1 cellular context compared by ENCODE assay signal in the genomic region with DNA sequence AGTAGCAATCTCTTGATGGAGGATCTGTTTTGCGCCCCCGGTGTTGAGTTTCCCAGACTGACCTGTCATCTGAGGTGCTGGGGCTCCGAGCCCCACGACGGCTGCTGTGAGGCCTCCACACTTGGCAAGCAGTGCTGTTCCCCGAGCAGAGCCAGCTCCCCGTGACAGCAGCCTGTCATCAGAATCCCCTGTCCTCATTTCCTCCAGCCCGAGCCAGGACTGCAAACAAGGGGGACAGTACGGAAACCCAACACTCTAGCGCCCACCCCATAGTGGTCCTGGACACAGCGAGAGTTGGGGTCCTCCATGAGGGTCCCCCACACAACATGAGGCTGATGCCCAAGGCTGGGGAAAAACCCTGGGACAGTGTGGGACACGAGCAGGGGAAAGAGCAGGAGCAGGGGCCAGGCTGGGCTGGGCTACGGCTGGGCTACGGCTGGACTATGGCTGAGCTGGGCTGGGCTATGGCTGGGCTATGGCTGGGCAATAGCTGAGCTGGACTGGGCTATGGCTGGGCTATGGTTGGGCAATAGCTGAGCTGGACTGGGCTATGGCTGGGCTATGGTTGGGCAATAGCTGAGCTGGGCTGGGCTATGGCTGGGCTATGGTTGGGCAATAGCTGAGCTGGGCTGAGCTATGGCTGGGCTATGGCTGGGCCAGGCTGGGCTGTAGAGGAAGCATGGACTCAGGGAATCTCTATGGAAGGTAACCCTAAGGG.
TF ChIP-seq lines count a peak whose summit lies in the region.

No MANE protein-coding gene starts in this region.

TF ChIP-seq in HepG2, 621 proteins besides CTCF, POLR2A, EP300 and RAD21 (continued from another document and continues in another):
- TF ChIP-seq, protein P1, sequence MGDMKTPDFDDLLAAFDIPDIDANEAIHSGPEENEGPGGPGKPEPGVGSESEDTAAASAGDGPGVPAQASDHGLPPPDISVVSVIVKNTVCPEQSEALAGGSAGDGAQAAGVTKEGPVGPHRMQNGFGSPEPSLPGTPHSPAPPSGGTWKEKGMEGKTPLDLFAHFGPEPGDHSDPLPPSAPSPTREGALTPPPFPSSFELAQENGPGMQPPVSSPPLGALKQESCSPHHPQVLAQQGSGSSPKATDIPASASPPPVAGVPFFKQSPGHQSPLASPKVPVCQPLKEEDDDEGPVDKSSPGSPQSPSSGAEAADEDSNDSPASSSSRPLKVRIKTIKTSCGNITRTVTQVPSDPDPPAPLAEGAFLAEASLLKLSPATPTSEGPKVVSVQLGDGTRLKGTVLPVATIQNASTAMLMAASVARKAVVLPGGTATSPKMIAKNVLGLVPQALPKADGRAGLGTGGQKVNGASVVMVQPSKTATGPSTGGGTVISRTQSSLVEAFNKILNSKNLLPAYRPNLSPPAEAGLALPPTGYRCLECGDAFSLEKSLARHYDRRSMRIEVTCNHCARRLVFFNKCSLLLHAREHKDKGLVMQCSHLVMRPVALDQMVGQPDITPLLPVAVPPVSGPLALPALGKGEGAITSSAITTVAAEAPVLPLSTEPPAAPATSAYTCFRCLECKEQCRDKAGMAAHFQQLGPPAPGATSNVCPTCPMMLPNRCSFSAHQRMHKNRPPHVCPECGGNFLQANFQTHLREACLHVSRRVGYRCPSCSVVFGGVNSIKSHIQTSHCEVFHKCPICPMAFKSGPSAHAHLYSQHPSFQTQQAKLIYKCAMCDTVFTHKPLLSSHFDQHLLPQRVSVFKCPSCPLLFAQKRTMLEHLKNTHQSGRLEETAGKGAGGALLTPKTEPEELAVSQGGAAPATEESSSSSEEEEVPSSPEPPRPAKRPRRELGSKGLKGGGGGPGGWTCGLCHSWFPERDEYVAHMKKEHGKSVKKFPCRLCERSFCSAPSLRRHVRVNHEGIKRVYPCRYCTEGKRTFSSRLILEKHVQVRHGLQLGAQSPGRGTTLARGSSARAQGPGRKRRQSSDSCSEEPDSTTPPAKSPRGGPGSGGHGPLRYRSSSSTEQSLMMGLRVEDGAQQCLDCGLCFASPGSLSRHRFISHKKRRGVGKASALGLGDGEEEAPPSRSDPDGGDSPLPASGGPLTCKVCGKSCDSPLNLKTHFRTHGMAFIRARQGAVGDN (CRISPR knock-in tag; IDR thresholded peaks at IDR 0.05) = peak; percentile 60
- TF ChIP-seq ZNF441 (CRISPR knock-in tag; IDR thresholded peaks at IDR 0.05; ENCODE audit: borderline replicate concordance) (no peak), SMYD3 (CRISPR knock-in tag; IDR thresholded peaks at IDR 0.05) (no peak), KDM3A (CRISPR knock-in tag; IDR thresholded peaks at IDR 0.05; ENCODE audit: low read depth) (no peak), XRCC5 (optimal IDR thresholded peaks at IDR 0.05; ENCODE audit: low read length) (peak; percentile 62), NONO (IDR thresholded peaks at IDR 0.05) (no peak), NONO (CRISPR knock-in tag; conservative IDR thresholded peaks at IDR 0.05) (peak; percentile 73; the same call in 1 of the 2 replicates), NR2C2 (CRISPR knock-in tag; IDR thresholded peaks at IDR 0.05; ENCODE audit: borderline replicate concordance) (peak; percentile 40; the same call in 1 of the 2 replicates), ZNF230 (CRISPR knock-in tag; IDR thresholded peaks at IDR 0.05) (0 out of 2 replicates have a peak, but pooled peaks have one; percentile 30), FIP1L1 (IDR thresholded peaks at IDR 0.05; ENCODE audit: borderline replicate concordance, insufficient read depth, low read depth, low read length) (no peak), TCF7 (IDR thresholded peaks at IDR 0.05; ENCODE audit: low read depth) (no peak), JUND (CRISPR knock-in tag; IDR thresholded peaks at IDR 0.05) (peak; percentile 70; the same call in 1 of the 2 replicates), TBL1XR1 (IDR thresholded peaks at IDR 0.05; ENCODE audit: borderline replicate concordance, low read length, partially characterized antibody) (peak; percentile 95), KDM6A (CRISPR knock-in tag; IDR thresholded peaks at IDR 0.05; ENCODE audit: low read depth) (no peak), BRD4 (CRISPR knock-in tag; IDR thresholded peaks at IDR 0.05) (no peak), HDAC1 (CRISPR knock-in tag; IDR thresholded peaks at IDR 0.05) (0 out of 2 replicates have a peak, but pooled peaks have one; percentile 51), ZFX (CRISPR knock-in tag; IDR thresholded peaks at IDR 0.05; ENCODE audit: low read depth) (no peak), MAFK (conservative IDR thresholded peaks at IDR 0.05 in 1 of 2, IDR thresholded peaks at IDR 0.05 in 1 of 2; ENCODE audit: low read length in 2 of 2) (peak in 1 of 2 experiments; percentile 74; a peak in 2 of 4 replicates), HNF4G (IDR thresholded peaks at IDR 0.05; ENCODE audit: borderline replicate concordance, low read depth, low read length) (no peak), HNF4G (CRISPR knock-in tag; IDR thresholded peaks at IDR 0.05; ENCODE audit: borderline replicate concordance, low read depth) (peak; percentile 17; the same call in 1 of the 2 replicates), HNRNPL (IDR thresholded peaks at IDR 0.05; ENCODE audit: low read depth, low read length) (0 out of 2 replicates have a peak, but pooled peaks have one; percentile 52), ZBTB8A (CRISPR knock-in tag; IDR thresholded peaks at IDR 0.05; ENCODE audit: borderline replicate concordance, low read depth) (peak; percentile 83; the same call in 1 of the 2 replicates), ZNF343 (CRISPR knock-in tag; IDR thresholded peaks at IDR 0.05) (peak; percentile 24; the same call in 1 of the 2 replicates), ZNF598 (CRISPR knock-in tag; IDR thresholded peaks at IDR 0.05; ENCODE audit: borderline replicate concordance) (0 out of 2 replicates have a peak, but pooled peaks have one; percentile 36), YY1 (IDR thresholded peaks at IDR 0.05; ENCODE audit: insufficient read depth, insufficient replicate concordance, low read depth, low read length) (peak; percentile 55), ZNF644 (CRISPR knock-in tag; IDR thresholded peaks at IDR 0.05; ENCODE audit: low read depth) (0 out of 2 replicates have a peak, but pooled peaks have one; percentile 14), ZC3H4 (CRISPR knock-in tag; IDR thresholded peaks at IDR 0.05; ENCODE audit: borderline replicate concordance) (no peak), ZFP36 (IDR thresholded peaks at IDR 0.05; ENCODE audit: borderline replicate concordance, low read depth, low read length, partially characterized antibody) (peak; percentile 42), ZNF24 (IDR thresholded peaks at IDR 0.05) (no peak), ZMYM3 (CRISPR knock-in tag; IDR thresholded peaks at IDR 0.05) (peak; percentile 75), HOXA9 (CRISPR knock-in tag; IDR thresholded peaks at IDR 0.05; ENCODE audit: borderline replicate concordance) (0 out of 2 replicates have a peak, but pooled peaks have one; percentile 48), TRIM24 (CRISPR knock-in tag; IDR thresholded peaks at IDR 0.05) (peak; percentile 20; the same call in 1 of the 2 replicates)
- TF ChIP-seq, protein P2, sequence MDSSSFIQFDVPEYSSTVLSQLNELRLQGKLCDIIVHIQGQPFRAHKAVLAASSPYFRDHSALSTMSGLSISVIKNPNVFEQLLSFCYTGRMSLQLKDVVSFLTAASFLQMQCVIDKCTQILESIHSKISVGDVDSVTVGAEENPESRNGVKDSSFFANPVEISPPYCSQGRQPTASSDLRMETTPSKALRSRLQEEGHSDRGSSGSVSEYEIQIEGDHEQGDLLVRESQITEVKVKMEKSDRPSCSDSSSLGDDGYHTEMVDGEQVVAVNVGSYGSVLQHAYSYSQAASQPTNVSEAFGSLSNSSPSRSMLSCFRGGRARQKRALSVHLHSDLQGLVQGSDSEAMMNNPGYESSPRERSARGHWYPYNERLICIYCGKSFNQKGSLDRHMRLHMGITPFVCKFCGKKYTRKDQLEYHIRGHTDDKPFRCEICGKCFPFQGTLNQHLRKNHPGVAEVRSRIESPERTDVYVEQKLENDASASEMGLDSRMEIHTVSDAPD (CRISPR knock-in tag; IDR thresholded peaks at IDR 0.05) = peak; percentile 96
- TF ChIP-seq, protein P3, sequence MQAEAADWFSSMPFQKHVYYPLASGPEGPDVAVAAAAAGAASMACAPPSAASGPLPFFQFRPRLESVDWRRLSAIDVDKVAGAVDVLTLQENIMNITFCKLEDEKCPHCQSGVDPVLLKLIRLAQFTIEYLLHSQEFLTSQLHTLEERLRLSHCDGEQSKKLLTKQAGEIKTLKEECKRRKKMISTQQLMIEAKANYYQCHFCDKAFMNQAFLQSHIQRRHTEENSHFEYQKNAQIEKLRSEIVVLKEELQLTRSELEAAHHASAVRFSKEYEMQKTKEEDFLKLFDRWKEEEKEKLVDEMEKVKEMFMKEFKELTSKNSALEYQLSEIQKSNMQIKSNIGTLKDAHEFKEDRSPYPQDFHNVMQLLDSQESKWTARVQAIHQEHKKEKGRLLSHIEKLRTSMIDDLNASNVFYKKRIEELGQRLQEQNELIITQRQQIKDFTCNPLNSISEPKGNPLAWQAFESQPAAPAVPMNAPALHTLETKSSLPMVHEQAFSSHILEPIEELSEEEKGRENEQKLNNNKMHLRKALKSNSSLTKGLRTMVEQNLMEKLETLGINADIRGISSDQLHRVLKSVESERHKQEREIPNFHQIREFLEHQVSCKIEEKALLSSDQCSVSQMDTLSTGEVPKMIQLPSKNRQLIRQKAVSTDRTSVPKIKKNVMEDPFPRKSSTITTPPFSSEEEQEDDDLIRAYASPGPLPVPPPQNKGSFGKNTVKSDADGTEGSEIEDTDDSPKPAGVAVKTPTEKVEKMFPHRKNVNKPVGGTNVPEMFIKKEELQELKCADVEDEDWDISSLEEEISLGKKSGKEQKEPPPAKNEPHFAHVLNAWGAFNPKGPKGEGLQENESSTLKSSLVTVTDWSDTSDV (CRISPR knock-in tag; IDR thresholded peaks at IDR 0.05) = no peak
- TF ChIP-seq, protein P4, sequence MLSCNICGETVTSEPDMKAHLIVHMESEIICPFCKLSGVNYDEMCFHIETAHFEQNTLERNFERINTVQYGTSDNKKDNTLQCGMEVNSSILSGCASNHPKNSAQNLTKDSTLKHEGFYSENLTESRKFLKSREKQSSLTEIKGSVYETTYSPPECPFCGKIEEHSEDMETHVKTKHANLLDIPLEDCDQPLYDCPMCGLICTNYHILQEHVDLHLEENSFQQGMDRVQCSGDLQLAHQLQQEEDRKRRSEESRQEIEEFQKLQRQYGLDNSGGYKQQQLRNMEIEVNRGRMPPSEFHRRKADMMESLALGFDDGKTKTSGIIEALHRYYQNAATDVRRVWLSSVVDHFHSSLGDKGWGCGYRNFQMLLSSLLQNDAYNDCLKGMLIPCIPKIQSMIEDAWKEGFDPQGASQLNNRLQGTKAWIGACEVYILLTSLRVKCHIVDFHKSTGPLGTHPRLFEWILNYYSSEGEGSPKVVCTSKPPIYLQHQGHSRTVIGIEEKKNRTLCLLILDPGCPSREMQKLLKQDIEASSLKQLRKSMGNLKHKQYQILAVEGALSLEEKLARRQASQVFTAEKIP (CRISPR knock-in tag; IDR thresholded peaks at IDR 0.05; ENCODE audit: borderline replicate concordance) = no peak
- TF ChIP-seq, protein P5, sequence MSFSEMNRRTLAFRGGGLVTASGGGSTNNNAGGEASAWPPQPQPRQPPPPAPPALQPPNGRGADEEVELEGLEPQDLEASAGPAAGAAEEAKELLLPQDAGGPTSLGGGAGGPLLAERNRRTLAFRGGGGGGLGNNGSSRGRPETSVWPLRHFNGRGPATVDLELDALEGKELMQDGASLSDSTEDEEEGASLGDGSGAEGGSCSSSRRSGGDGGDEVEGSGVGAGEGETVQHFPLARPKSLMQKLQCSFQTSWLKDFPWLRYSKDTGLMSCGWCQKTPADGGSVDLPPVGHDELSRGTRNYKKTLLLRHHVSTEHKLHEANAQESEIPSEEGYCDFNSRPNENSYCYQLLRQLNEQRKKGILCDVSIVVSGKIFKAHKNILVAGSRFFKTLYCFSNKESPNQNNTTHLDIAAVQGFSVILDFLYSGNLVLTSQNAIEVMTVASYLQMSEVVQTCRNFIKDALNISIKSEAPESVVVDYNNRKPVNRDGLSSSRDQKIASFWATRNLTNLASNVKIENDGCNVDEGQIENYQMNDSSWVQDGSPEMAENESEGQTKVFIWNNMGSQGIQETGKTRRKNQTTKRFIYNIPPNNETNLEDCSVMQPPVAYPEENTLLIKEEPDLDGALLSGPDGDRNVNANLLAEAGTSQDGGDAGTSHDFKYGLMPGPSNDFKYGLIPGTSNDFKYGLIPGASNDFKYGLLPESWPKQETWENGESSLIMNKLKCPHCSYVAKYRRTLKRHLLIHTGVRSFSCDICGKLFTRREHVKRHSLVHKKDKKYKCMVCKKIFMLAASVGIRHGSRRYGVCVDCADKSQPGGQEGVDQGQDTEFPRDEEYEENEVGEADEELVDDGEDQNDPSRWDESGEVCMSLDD (CRISPR knock-in tag; IDR thresholded peaks at IDR 0.05; ENCODE audit: borderline replicate concordance) = no peak
- TF ChIP-seq, protein P6, sequence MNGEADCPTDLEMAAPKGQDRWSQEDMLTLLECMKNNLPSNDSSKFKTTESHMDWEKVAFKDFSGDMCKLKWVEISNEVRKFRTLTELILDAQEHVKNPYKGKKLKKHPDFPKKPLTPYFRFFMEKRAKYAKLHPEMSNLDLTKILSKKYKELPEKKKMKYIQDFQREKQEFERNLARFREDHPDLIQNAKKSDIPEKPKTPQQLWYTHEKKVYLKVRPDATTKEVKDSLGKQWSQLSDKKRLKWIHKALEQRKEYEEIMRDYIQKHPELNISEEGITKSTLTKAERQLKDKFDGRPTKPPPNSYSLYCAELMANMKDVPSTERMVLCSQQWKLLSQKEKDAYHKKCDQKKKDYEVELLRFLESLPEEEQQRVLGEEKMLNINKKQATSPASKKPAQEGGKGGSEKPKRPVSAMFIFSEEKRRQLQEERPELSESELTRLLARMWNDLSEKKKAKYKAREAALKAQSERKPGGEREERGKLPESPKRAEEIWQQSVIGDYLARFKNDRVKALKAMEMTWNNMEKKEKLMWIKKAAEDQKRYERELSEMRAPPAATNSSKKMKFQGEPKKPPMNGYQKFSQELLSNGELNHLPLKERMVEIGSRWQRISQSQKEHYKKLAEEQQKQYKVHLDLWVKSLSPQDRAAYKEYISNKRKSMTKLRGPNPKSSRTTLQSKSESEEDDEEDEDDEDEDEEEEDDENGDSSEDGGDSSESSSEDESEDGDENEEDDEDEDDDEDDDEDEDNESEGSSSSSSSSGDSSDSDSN (CRISPR knock-in tag; IDR thresholded peaks at IDR 0.05) = peak; percentile 69
- TF ChIP-seq, protein P7, sequence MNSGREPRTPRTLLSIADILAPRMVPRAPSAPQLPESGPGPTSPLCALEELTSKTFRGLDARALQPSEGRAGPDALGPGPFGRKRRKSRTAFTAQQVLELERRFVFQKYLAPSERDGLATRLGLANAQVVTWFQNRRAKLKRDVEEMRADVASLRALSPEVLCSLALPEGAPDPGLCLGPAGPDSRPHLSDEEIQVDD (CRISPR knock-in tag; IDR thresholded peaks at IDR 0.05; ENCODE audit: borderline replicate concordance) = no peak
